1 cellular context compared by ENCODE assay signal in the genomic region with DNA sequence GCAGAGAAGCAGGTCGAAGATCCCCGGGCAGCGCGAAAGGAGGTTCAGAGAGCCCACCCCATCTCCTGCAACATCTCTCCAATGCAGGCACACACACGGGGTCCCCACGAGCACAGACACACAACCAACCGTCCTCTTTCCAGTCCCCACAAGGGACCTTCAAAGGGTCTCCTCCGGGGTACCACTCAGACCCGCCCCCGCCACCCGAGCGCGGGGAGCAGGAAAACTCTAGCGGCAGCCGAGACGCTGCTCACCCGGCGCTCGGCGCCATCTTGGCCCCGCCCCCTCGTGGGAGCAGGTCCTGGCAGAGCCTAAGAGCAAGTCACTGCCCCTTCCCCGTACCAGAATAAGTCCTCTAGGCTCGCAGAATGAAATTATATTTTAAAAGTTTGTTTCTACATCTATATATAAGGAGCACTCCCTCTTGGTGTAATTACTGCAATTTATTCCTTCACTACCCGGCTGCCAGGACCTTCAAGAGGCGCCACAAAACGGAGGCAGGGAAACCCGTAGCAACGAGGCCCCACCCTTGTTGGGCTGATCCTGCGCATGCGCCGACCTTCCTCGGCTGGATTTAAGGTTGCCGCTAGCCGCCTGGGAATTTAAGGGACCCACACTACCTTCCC.
TF ChIP-seq lines count a peak whose summit lies in the region.

TSS of gene CNPY4 (plus strand) at position 560 of the 626 bp plus-strand sequence. CDS start 111 bp downstream, outside the sequence.
TSS of gene TAF6 (minus strand) at position 284 of the 626 bp plus-strand sequence. CDS start 5,149 bp downstream, outside the sequence.

TF ChIP-seq in K562, 482 proteins besides CTCF, POLR2A, EP300 and RAD21 (continued from another document and continues in another):
- no peak for TF ChIP-seq ZNF41 (CRISPR knock-in tag; conservative IDR thresholded peaks at IDR 0.05)
- peak; percentile 34 for TF ChIP-seq NCOR1 (IDR thresholded peaks at IDR 0.05)
- no peak for TF ChIP-seq TRIM25 (IDR thresholded peaks at IDR 0.05; ENCODE audit: borderline replicate concordance)
- no peak for TF ChIP-seq HNRNPK (IDR thresholded peaks at IDR 0.05; ENCODE audit: low read depth, low read length, poor library complexity, severe bottlenecking)
- TF ChIP-seq GATA2 (CRISPR knock-in tag; IDR thresholded peaks at IDR 0.05) = no peak
- no peak for TF ChIP-seq KDM1A (IDR thresholded peaks at IDR 0.05)
- no peak for TF ChIP-seq GTF3C2 (IDR thresholded peaks at IDR 0.05; ENCODE audit: borderline replicate concordance, extremely low read depth, insufficient read length)
- no peak for TF ChIP-seq TCF3 (CRISPR knock-in tag; IDR thresholded peaks at IDR 0.05)
- TF ChIP-seq, protein P1, sequence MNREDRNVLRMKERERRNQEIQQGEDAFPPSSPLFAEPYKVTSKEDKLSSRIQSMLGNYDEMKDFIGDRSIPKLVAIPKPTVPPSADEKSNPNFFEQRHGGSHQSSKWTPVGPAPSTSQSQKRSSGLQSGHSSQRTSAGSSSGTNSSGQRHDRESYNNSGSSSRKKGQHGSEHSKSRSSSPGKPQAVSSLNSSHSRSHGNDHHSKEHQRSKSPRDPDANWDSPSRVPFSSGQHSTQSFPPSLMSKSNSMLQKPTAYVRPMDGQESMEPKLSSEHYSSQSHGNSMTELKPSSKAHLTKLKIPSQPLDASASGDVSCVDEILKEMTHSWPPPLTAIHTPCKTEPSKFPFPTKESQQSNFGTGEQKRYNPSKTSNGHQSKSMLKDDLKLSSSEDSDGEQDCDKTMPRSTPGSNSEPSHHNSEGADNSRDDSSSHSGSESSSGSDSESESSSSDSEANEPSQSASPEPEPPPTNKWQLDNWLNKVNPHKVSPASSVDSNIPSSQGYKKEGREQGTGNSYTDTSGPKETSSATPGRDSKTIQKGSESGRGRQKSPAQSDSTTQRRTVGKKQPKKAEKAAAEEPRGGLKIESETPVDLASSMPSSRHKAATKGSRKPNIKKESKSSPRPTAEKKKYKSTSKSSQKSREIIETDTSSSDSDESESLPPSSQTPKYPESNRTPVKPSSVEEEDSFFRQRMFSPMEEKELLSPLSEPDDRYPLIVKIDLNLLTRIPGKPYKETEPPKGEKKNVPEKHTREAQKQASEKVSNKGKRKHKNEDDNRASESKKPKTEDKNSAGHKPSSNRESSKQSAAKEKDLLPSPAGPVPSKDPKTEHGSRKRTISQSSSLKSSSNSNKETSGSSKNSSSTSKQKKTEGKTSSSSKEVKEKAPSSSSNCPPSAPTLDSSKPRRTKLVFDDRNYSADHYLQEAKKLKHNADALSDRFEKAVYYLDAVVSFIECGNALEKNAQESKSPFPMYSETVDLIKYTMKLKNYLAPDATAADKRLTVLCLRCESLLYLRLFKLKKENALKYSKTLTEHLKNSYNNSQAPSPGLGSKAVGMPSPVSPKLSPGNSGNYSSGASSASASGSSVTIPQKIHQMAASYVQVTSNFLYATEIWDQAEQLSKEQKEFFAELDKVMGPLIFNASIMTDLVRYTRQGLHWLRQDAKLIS (CRISPR knock-in tag; IDR thresholded peaks at IDR 0.05) = peak; percentile 84
- peak; percentile 89 for TF ChIP-seq TOE1 (IDR thresholded peaks at IDR 0.05; ENCODE audit: borderline replicate concordance)
- TF ChIP-seq TOE1 (CRISPR knock-in tag; IDR thresholded peaks at IDR 0.05; ENCODE audit: borderline replicate concordance, low read depth) = no peak
- TF ChIP-seq E2F8 (IDR thresholded peaks at IDR 0.05; ENCODE audit: low read depth, partially characterized antibody) = peak; percentile 64
- TF ChIP-seq, protein P2, sequence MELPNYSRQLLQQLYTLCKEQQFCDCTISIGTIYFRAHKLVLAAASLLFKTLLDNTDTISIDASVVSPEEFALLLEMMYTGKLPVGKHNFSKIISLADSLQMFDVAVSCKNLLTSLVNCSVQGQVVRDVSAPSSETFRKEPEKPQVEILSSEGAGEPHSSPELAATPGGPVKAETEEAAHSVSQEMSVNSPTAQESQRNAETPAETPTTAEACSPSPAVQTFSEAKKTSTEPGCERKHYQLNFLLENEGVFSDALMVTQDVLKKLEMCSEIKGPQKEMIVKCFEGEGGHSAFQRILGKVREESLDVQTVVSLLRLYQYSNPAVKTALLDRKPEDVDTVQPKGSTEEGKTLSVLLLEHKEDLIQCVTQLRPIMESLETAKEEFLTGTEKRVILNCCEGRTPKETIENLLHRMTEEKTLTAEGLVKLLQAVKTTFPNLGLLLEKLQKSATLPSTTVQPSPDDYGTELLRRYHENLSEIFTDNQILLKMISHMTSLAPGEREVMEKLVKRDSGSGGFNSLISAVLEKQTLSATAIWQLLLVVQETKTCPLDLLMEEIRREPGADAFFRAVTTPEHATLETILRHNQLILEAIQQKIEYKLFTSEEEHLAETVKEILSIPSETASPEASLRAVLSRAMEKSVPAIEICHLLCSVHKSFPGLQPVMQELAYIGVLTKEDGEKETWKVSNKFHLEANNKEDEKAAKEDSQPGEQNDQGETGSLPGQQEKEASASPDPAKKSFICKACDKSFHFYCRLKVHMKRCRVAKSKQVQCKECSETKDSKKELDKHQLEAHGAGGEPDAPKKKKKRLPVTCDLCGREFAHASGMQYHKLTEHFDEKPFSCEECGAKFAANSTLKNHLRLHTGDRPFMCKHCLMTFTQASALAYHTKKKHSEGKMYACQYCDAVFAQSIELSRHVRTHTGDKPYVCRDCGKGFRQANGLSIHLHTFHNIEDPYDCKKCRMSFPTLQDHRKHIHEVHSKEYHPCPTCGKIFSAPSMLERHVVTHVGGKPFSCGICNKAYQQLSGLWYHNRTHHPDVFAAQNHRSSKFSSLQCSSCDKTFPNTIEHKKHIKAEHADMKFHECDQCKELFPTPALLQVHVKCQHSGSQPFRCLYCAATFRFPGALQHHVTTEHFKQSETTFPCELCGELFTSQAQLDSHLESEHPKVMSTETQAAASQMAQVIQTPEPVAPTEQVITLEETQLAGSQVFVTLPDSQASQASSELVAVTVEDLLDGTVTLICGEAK (IDR thresholded peaks at IDR 0.05) = peak; percentile 51
- TF ChIP-seq, protein P2 (CRISPR knock-in tag; IDR thresholded peaks at IDR 0.05) = no peak
- no peak for TF ChIP-seq TFE3 (CRISPR knock-in tag; IDR thresholded peaks at IDR 0.05)
- TF ChIP-seq, protein P3, sequence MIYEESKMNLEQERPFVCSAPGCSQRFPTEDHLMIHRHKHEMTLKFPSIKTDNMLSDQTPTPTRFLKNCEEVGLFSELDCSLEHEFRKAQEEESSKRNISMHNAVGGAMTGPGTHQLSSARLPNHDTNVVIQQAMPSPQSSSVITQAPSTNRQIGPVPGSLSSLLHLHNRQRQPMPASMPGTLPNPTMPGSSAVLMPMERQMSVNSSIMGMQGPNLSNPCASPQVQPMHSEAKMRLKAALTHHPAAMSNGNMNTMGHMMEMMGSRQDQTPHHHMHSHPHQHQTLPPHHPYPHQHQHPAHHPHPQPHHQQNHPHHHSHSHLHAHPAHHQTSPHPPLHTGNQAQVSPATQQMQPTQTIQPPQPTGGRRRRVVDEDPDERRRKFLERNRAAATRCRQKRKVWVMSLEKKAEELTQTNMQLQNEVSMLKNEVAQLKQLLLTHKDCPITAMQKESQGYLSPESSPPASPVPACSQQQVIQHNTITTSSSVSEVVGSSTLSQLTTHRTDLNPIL (CRISPR knock-in tag; IDR thresholded peaks at IDR 0.05) = no peak
- TF ChIP-seq BRF1 (IDR thresholded peaks at IDR 0.05; ENCODE audit: borderline replicate concordance, extremely low read depth, insufficient read length) = no peak
- TF ChIP-seq ZNF445 (CRISPR knock-in tag; IDR thresholded peaks at IDR 0.05; ENCODE audit: low read depth) = peak; percentile 67; the same call in 1 of the 2 replicates
- peak; percentile 94; the same call in 1 of the 2 replicates for TF ChIP-seq KAT7 (CRISPR knock-in tag; IDR thresholded peaks at IDR 0.05; ENCODE audit: borderline replicate concordance)
- peak; percentile 95 for TF ChIP-seq HBP1 (CRISPR knock-in tag; IDR thresholded peaks at IDR 0.05)
